8 cellular contexts compared by ENCODE assay signal in genomic region chr1:32905588-32905987, GRCh38. TPM values are rescaled to one million over a fixed set of nuclear protein-coding genes. Genes with fewer than 3 reads are reported as not detected.
"Had no signal": no experiment of that assay in that cellular context is flagged by ENCODE, and none has a peak within 500 bp of the region (broad histone marks: within the 10 kb centered on the region; RNA-seq: fewer than 3 reads in every experiment).

No MANE protein-coding gene starts in this region.

RNA-seq across cellular contexts. Expression of gene HPCA, which starts 19.3 kb away (rescaled TPM):
- total RNA-seq: LHCN-M2, MCF 10A, NCI-H460, PC-9, Right ventricle myocardium superior, SJSA1 had no signal
- polyA plus RNA-seq: SK-N-SH had no signal

RNA-seq across cellular contexts. Expression of gene FNDC5, which starts 34.9 kb away (rescaled TPM):
- total RNA-seq: MCF 10A, OCI-LY7, PC-9 had no signal
